ENCODE assay signal across 13 cellular contexts in the genomic region with DNA sequence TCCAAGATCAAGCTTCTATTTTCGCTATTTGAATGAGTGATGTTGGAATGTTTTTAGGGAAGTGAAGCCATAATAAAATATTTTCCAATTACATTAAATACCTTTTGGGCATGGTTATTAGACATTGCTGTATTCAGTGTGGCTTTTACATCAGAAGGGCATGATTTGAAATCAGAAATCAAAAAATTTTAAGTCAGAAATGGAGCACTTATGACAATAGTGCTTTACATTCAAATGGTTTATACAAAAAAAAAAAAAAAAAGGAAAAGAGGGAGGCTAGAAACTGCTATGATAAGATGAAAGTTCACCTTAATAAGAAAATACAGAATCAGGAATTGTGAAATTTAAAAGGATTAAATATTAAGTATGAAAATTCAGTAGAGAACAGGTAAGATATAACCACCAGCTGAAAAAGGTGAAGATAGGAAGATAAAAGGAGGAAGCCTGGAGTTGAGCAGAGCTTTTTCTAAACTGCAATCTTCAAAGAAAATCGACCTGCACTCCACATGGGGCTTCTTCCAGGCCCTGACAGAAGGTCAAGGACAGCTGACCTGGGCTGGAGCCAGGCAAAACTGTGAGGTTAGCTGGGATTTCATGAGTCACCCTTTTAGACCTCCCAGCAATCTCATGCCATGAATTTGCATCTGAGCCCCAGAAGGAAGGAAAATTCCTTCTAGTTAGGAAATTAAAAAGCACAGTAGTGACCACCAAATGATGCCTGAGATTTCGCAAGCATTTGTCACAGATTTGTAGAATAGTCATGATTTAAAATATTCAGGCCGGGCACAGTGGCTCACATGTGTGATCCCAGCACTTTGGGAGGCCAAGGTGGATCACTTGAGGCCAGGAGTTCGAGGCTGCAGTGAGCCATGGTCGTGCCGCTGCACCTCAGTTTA. TPM values are rescaled to one million over a fixed set of nuclear protein-coding genes. Genes with fewer than 3 reads are reported as not detected.
DNase-seq lines count a peak whose midpoint lies in the region; ATAC-seq, FAIRE-seq and TF ChIP-seq lines count a peak whose summit lies in the region.
"Had no signal": no experiment of that assay in that cellular context is flagged by ENCODE, and none has a peak within 500 bp of the region (broad histone marks: within the 10 kb centered on the region; RNA-seq: fewer than 3 reads in every experiment).

No MANE protein-coding gene starts in this region.

- POLR2A ChIA-PET in A549 (lab: Yijun Ruan, JAX) = no interaction called here

- H3K9me3 ChIP-seq in A549 = peaks cover 9% of the 10 kb centered on the region; the same call in 2 of the 3 replicates
- no peaks in the 10 kb centered on the region for H3K9me3 ChIP-seq in effector memory CD4-positive, alpha-beta T cell (ENCODE audit: control insufficient read depth, low read length)
- H3K9me3 ChIP-seq: upper lobe of right lung had no signal

- H3K36me3 ChIP-seq in effector memory CD4-positive, alpha-beta T cell (ENCODE audit: control insufficient read depth, insufficient read depth, low read length) = no peaks in the 10 kb centered on the region
- H3K36me3 ChIP-seq: upper lobe of right lung, WERI-Rb-1 had no signal

- no peaks in the 10 kb centered on the region for H3K27me3 ChIP-seq in effector memory CD4-positive, alpha-beta T cell (replicated peaks; ENCODE audit: control insufficient read depth, insufficient read depth, low read length, poor library complexity, severe bottlenecking)
- H3K27me3 ChIP-seq: upper lobe of right lung had no signal

- no peak for TF ChIP-seq CTCF in A549 (IDR thresholded peaks at IDR 0.05)

- CTCF ChIA-PET in A549 (lab: Yijun Ruan, JAX) = no interaction called here

- no peak for TF ChIP-seq POLR2A in A549 (IDR thresholded peaks at IDR 0.05; ENCODE audit: low read length)

- DNase-seq in A549 (ENCODE audit: low read depth in 1 of 2, low spot score in 1 of 2) (peak in 1 of 2 experiments; percentile 27), HTR-8/SVneo (ENCODE audit: insufficient read length, low spot score) (peak; percentile 90), dedifferentiated amniotic fluid mesenchymal stem cell (ENCODE audit: extremely low spot score) (peak; percentile 26), left lobe of liver (ENCODE audit: low spot score) (no peak), caudate nucleus (lab: John Stamatoyannopoulos, UW) (no peak), COLO829 (ENCODE audit: low spot score) (no peak)
- DNase-seq in effector memory CD4-positive, alpha-beta T cell = no peak
- DNase-seq in activated effector memory CD4-positive, alpha-beta T cell treated with anti-CD3 and anti-CD28 coated beads, Interleukin-2, amount 50 U/mL, for 16 hours = no peak
- DNase-seq: activated T-cell treated with anti-CD3 and anti-CD28 coated beads, Interleukin-2, amount 50 U/mL, for 4 hours; NCI-H1105 treated with DMSO at 0.1 percent for 48 hours; posterior cingulate gyrus; upper lobe of right lung; WERI-Rb-1 had no signal

- no peak for TF ChIP-seq RAD21 in A549 (conservative IDR thresholded peaks at IDR 0.05 in 1 of 2, IDR thresholded peaks at IDR 0.05 in 1 of 2)

- H3K4me1 ChIP-seq in A549 = peaks cover 19% of the 10 kb centered on the region; the same call in 2 of the 3 replicates
- H3K4me1 ChIP-seq in effector memory CD4-positive, alpha-beta T cell (ENCODE audit: control insufficient read depth, insufficient read depth, low read length, poor library complexity, severe bottlenecking) = no peaks in the 10 kb centered on the region
- H3K4me1 ChIP-seq: upper lobe of right lung had no signal

- ATAC-seq in A549 (no peak), left lobe of liver (peak; percentile 46)
- ATAC-seq: activated T-cell treated with anti-CD3 and anti-CD28 coated beads, Interleukin-2, amount 50 U/mL, for 4 hours; upper lobe of right lung had no signal

- H3K4me2 ChIP-seq in A549 = peak overlapping the region; percentile 8; the same call in 1 of the 3 replicates

- no peak for FAIRE-seq in A549 (lab: Jason Lieb, UNC)
- FAIRE-seq in HTR-8/SVneo (lab: Jason Lieb, UNC) = peak; percentile 48

- TF ChIP-seq EP300 in A549 (IDR thresholded peaks at IDR 0.05) = no peak

- H3K4me3 ChIP-seq in A549 = no peak overlapping the region
- no peak overlapping the region for H3K4me3 ChIP-seq in effector memory CD4-positive, alpha-beta T cell (ENCODE audit: insufficient read depth, low read depth, low read length, poor library complexity, severe bottlenecking)
- H3K4me3 ChIP-seq: upper lobe of right lung had no signal

- 66% methylated on average over 7 of the region's 7 CpGs for WGBS in A549 (ENCODE audit: missing lambda C conversion rate)

- H3K27ac ChIP-seq in A549 = peak overlapping the region in 1 of 2 experiments; percentile 8; a peak in 2 of 6 replicates
- no peak overlapping the region for H3K27ac ChIP-seq in effector memory CD4-positive, alpha-beta T cell (ENCODE audit: insufficient read depth, low read length, poor library complexity, severe bottlenecking)
- H3K27ac ChIP-seq in caudate nucleus (ENCODE audit: low read depth, low read length) = no peak overlapping the region
- H3K27ac ChIP-seq: upper lobe of right lung, WERI-Rb-1 had no signal

TF ChIP-seq in A549, 52 proteins besides CTCF, POLR2A, EP300 and RAD21:
- TF ChIP-seq CHD2 (IDR thresholded peaks at IDR 0.05; ENCODE audit: low read length, partially characterized antibody) (no peak), FOSL2 (IDR thresholded peaks at IDR 0.05) (no peak), FOSL2 (CRISPR knock-in tag; IDR thresholded peaks at IDR 0.05) (peak; percentile 21; the same call in 1 of the 2 replicates), POLR2AphosphoS2 (conservative IDR thresholded peaks at IDR 0.05; ENCODE audit: low read length) (no peak), JUNB (IDR thresholded peaks at IDR 0.05) (peak; percentile 28; the same call in 1 of the 2 replicates), CEBPB (IDR thresholded peaks at IDR 0.05) (peak; percentile 25 to 47; a peak in 2 of 4 replicates)

RNA-seq across cellular contexts. Expression of a gene that starts 23.4 kb away (rescaled TPM):
- polyA plus RNA-seq in A549 (2011; rRNA removed) (8.9 and 12.4 TPM in 2 replicates), A549 (2017; fragmentation: RNase III; extraction: RNeasy Plus Mini Kit Qiagen cat#74134 plus additional on column Dnase treatment) (3.1 to 4.5 TPM (median 4.1 TPM) in 3 replicates)
- 3.2 and 3.4 TPM in 2 replicates for polyA plus RNA-seq in A549 (2012; cell fraction: cytosol; rRNA removed)
- polyA plus RNA-seq in A549 (2012; cell fraction: nucleus; rRNA removed) = 2.4 and 2.5 TPM in 2 replicates
- polyA minus RNA-seq in A549 (2011; rRNA and poly(A)+ RNA removed) = 7.2 and 11.2 TPM in 2 replicates
- total RNA-seq in left lobe of liver = 2.5 TPM

Comparison
In these comparisons a context has a peak if more than half of its experiments do, and no peak if none do; other contexts are left out.
1. DNase-seq: peak in HTR-8/SVneo (single experiment) and dedifferentiated amniotic fluid mesenchymal stem cell (single experiment); none in left lobe of liver (single experiment), effector memory CD4-positive, alpha-beta T cell (0 of 3), activated effector memory CD4-positive, alpha-beta T cell treated with anti-CD3 and anti-CD28 coated beads, Interleukin-2, amount 50 U/mL, for 16 hours (single experiment), caudate nucleus (0 of 61) and COLO829 (single experiment).